1 cellular context compared by ENCODE assay signal in the genomic region with DNA sequence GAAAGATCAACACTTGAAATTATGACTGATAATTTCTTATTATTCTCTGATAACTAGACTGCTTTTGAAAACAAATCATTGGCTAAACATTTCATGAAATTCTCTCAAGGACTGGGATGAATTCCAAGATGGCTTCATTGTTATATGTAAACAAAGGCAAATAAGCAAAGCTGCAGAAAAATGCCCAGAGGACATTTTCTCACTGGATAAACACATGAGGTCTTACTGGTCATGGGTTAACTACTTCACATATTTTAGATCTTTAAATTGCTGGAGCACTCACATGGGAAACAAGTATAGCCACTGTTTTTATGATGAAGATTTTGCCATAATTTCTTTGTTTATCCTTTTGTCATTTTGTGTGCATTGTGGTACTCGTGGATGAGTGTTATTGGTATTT.
TF ChIP-seq lines count a peak whose summit lies in the region.

No MANE protein-coding gene starts in this region.

TF ChIP-seq in GM23338, 12 proteins besides CTCF, POLR2A, EP300 and RAD21:
- no peak for TF ChIP-seq STAT1 (IDR thresholded peaks at IDR 0.05; ENCODE audit: unreplicated experiment)
- TF ChIP-seq NANOG (IDR thresholded peaks at IDR 0.05; ENCODE audit: borderline replicate concordance) = no peak
- TF ChIP-seq JUNB (IDR thresholded peaks at IDR 0.05; ENCODE audit: unreplicated experiment) = no peak
- TF ChIP-seq CREB1 (CRISPR knock-in tag; IDR thresholded peaks at IDR 0.05; ENCODE audit: low read depth) = no peak
- TF ChIP-seq, protein P1, sequence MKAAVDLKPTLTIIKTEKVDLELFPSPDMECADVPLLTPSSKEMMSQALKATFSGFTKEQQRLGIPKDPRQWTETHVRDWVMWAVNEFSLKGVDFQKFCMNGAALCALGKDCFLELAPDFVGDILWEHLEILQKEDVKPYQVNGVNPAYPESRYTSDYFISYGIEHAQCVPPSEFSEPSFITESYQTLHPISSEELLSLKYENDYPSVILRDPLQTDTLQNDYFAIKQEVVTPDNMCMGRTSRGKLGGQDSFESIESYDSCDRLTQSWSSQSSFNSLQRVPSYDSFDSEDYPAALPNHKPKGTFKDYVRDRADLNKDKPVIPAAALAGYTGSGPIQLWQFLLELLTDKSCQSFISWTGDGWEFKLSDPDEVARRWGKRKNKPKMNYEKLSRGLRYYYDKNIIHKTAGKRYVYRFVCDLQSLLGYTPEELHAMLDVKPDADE (IDR thresholded peaks at IDR 0.05) = no peak
- no peak for TF ChIP-seq ZNF331 (CRISPR knock-in tag; IDR thresholded peaks at IDR 0.05; ENCODE audit: low read depth)
- TF ChIP-seq, protein P2, sequence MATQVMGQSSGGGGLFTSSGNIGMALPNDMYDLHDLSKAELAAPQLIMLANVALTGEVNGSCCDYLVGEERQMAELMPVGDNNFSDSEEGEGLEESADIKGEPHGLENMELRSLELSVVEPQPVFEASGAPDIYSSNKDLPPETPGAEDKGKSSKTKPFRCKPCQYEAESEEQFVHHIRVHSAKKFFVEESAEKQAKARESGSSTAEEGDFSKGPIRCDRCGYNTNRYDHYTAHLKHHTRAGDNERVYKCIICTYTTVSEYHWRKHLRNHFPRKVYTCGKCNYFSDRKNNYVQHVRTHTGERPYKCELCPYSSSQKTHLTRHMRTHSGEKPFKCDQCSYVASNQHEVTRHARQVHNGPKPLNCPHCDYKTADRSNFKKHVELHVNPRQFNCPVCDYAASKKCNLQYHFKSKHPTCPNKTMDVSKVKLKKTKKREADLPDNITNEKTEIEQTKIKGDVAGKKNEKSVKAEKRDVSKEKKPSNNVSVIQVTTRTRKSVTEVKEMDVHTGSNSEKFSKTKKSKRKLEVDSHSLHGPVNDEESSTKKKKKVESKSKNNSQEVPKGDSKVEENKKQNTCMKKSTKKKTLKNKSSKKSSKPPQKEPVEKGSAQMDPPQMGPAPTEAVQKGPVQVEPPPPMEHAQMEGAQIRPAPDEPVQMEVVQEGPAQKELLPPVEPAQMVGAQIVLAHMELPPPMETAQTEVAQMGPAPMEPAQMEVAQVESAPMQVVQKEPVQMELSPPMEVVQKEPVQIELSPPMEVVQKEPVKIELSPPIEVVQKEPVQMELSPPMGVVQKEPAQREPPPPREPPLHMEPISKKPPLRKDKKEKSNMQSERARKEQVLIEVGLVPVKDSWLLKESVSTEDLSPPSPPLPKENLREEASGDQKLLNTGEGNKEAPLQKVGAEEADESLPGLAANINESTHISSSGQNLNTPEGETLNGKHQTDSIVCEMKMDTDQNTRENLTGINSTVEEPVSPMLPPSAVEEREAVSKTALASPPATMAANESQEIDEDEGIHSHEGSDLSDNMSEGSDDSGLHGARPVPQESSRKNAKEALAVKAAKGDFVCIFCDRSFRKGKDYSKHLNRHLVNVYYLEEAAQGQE (IDR thresholded peaks at IDR 0.05; ENCODE audit: unreplicated experiment) = no peak
- no peak for TF ChIP-seq ZNF114 (CRISPR knock-in tag; IDR thresholded peaks at IDR 0.05)
- no peak for TF ChIP-seq EZH2phosphoT487 (IDR thresholded peaks at IDR 0.05; ENCODE audit: unreplicated experiment)
- TF ChIP-seq EZH2 (IDR thresholded peaks at IDR 0.05; ENCODE audit: low read depth, unreplicated experiment) = no peak
- TF ChIP-seq, protein P3, sequence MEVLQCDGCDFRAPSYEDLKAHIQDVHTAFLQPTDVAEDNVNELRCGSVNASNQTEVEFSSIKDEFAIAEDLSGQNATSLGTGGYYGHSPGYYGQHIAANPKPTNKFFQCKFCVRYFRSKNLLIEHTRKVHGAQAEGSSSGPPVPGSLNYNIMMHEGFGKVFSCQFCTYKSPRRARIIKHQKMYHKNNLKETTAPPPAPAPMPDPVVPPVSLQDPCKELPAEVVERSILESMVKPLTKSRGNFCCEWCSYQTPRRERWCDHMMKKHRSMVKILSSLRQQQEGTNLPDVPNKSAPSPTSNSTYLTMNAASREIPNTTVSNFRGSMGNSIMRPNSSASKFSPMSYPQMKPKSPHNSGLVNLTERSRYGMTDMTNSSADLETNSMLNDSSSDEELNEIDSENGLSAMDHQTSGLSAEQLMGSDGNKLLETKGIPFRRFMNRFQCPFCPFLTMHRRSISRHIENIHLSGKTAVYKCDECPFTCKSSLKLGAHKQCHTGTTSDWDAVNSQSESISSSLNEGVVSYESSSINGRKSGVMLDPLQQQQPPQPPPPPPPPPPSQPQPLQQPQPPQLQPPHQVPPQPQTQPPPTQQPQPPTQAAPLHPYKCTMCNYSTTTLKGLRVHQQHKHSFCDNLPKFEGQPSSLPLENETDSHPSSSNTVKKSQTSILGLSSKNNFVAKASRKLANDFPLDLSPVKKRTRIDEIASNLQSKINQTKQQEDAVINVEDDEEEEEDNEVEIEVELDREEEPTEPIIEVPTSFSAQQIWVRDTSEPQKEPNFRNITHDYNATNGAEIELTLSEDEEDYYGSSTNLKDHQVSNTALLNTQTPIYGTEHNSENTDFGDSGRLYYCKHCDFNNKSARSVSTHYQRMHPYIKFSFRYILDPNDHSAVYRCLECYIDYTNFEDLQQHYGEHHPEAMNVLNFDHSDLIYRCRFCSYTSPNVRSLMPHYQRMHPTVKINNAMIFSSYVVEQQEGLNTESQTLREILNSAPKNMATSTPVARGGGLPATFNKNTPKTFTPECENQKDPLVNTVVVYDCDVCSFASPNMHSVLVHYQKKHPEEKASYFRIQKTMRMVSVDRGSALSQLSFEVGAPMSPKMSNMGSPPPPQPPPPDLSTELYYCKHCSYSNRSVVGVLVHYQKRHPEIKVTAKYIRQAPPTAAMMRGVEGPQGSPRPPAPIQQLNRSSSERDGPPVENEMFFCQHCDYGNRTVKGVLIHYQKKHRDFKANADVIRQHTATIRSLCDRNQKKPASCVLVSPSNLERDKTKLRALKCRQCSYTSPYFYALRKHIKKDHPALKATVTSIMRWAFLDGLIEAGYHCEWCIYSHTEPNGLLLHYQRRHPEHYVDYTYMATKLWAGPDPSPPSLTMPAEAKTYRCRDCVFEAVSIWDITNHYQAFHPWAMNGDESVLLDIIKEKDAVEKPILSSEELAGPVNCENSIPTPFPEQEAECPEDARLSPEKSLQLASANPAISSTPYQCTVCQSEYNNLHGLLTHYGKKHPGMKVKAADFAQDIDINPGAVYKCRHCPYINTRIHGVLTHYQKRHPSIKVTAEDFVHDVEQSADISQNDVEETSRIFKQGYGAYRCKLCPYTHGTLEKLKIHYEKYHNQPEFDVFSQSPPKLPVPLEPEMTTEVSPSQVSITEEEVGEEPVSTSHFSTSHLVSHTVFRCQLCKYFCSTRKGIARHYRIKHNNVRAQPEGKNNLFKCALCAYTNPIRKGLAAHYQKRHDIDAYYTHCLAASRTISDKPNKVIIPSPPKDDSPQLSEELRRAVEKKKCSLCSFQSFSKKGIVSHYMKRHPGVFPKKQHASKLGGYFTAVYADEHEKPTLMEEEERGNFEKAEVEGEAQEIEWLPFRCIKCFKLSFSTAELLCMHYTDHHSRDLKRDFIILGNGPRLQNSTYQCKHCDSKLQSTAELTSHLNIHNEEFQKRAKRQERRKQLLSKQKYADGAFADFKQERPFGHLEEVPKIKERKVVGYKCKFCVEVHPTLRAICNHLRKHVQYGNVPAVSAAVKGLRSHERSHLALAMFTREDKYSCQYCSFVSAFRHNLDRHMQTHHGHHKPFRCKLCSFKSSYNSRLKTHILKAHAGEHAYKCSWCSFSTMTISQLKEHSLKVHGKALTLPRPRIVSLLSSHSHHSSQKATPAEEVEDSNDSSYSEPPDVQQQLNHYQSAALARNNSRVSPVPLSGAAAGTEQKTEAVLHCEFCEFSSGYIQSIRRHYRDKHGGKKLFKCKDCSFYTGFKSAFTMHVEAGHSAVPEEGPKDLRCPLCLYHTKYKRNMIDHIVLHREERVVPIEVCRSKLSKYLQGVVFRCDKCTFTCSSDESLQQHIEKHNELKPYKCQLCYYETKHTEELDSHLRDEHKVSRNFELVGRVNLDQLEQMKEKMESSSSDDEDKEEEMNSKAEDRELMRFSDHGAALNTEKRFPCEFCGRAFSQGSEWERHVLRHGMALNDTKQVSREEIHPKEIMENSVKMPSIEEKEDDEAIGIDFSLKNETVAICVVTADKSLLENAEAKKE (CRISPR knock-in tag; IDR thresholded peaks at IDR 0.05) = no peak
- TF ChIP-seq POLR2AphosphoS5 (IDR thresholded peaks at IDR 0.05; ENCODE audit: low read depth) = no peak
